In the genomic region with DNA sequence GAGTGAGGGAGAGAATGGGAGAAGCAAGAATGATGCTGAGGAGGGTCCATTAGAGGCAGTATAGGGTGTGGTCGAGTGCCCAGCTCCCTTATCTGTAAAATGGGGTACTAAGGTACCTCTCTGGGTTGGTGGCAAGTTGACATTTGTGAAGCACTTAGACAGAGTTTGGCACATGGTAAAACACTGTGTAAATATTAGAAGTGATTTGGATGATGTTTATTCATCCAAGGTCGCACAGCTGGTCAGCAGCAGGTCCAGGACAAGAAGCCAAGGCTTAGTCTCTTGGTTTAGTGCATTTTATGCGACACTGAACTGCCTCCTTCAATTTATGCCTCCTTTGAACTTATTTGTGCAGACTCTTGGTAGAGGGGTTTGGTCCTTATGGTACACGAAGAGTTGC, we compare ENCODE assay signal across 1 cellular context.
TF ChIP-seq lines count a peak whose summit lies in the region.

No MANE protein-coding gene starts in this region.

TF ChIP-seq in IMR-90, 13 proteins besides CTCF, POLR2A, EP300 and RAD21:
- no peak for TF ChIP-seq NFE2L2 (IDR thresholded peaks at IDR 0.05; ENCODE audit: low read depth, low read length)
- no peak for TF ChIP-seq MAZ (IDR thresholded peaks at IDR 0.05; ENCODE audit: borderline replicate concordance, low read depth, low read length)
- no peak for TF ChIP-seq BHLHE40 (IDR thresholded peaks at IDR 0.05; ENCODE audit: low read depth, low read length)
- TF ChIP-seq FOS (IDR thresholded peaks at IDR 0.05; ENCODE audit: low read depth, low read length), result no peak
- TF ChIP-seq CEBPB (IDR thresholded peaks at IDR 0.05; ENCODE audit: low read depth, low read length), result no peak
- TF ChIP-seq, protein P1, sequence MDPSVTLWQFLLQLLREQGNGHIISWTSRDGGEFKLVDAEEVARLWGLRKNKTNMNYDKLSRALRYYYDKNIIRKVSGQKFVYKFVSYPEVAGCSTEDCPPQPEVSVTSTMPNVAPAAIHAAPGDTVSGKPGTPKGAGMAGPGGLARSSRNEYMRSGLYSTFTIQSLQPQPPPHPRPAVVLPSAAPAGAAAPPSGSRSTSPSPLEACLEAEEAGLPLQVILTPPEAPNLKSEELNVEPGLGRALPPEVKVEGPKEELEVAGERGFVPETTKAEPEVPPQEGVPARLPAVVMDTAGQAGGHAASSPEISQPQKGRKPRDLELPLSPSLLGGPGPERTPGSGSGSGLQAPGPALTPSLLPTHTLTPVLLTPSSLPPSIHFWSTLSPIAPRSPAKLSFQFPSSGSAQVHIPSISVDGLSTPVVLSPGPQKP (IDR thresholded peaks at IDR 0.05; ENCODE audit: borderline replicate concordance, low read depth, low read length), result no peak
- TF ChIP-seq RCOR1 (IDR thresholded peaks at IDR 0.05; ENCODE audit: insufficient replicate concordance, low read length), result no peak
